In genomic region chr10:99785646-99786045, GRCh38 we compare ENCODE assay signal across 27 cellular contexts. TPM values are rescaled to one million over a fixed set of nuclear protein-coding genes. Genes with fewer than 3 reads are reported as not detected.
A peak's percentile ranks its signal among the peaks of the same experiment; 100 is the strongest.
DNase-seq lines count a peak whose midpoint lies in the region; ATAC-seq and TF ChIP-seq lines count a peak whose summit lies in the region.
"Had no signal": no experiment of that assay in that cellular context is flagged by ENCODE, and none has a peak within 500 bp of the region (broad histone marks: within the 10 kb centered on the region; RNA-seq: fewer than 3 reads in every experiment).

No MANE protein-coding gene starts in this region.

- H3K27ac ChIP-seq in PC-3 (ENCODE audit: low read length): peak overlapping the region; percentile 74
- H3K27ac ChIP-seq in right lobe of liver: peak overlapping the region in 2 of 3 donors; percentile 70 to 82
- H3K27ac ChIP-seq in gastrocnemius medialis: no peak overlapping the region
- H3K27ac ChIP-seq in tibial artery: no peak overlapping the region
- H3K27ac ChIP-seq: C4-2B, gastroesophageal sphincter, pancreas, uterus had no signal

- H3K27me3 Mint-ChIP-seq in effector memory CD8-positive, alpha-beta T cell: peaks cover 4 to 6% of the 10 kb centered on the region in 2 donors
- H3K27me3 Mint-ChIP-seq: activated naive CD4-positive, alpha-beta T cell treated with anti-CD3 and anti-CD28 coated beads, Interleukin-2, amount 10 ng/mL, durations not matched to agents 7 days and 5 days; central memory CD8-positive, alpha-beta T cell had no signal

- no TSS peak for BruUV-seq in PC-3 (replicated peaks; lab: Mats Ljungman, UMichigan)

- H3K36me3 ChIP-seq in H7 (replicated peaks; ENCODE audit: control insufficient read depth, insufficient read depth, low read length) (no peaks in the 10 kb centered on the region), PC-3 (ENCODE audit: low read depth, low read length) (no peaks in the 10 kb centered on the region), right lobe of liver (peaks cover 0 to 37% (median 3%) of the 10 kb centered on the region in 4 donors), gastrocnemius medialis (no peaks in the 10 kb centered on the region), tibial artery (no peaks in the 10 kb centered on the region)
- H3K36me3 ChIP-seq: gastroesophageal sphincter, pancreas, uterus had no signal

- ATAC-seq in PC-3 (peak; percentile 60), esophagus mucosa (peak; percentile 54), right lobe of liver (no peak), gastrocnemius medialis (no peak), GM21381 (IDR thresholded peaks at IDR 0.05; ENCODE audit: unreplicated experiment) (no peak)
- ATAC-seq in effector memory CD8-positive, alpha-beta T cell (replicated peaks): no peak
- ATAC-seq: gastroesophageal sphincter, natural killer cell, pancreas, sciatic nerve had no signal

- H3K4me3 ChIP-seq in H7 (ENCODE audit: insufficient read depth, low read depth, low read length): no peak overlapping the region
- no peak overlapping the region for H3K4me3 ChIP-seq in PC-3 (ENCODE audit: low read length)
- peak overlapping the region; percentile 41 to 70 (median 59) for H3K4me3 ChIP-seq in right lobe of liver
- no peak overlapping the region for H3K4me3 ChIP-seq in gastrocnemius medialis
- H3K4me3 ChIP-seq in tibial artery: no peak overlapping the region
- H3K4me3 ChIP-seq: gastroesophageal sphincter, pancreas, uterus had no signal

- no peak for TF ChIP-seq CTCF in PC-3 (conservative IDR thresholded peaks at IDR 0.05; ENCODE audit: low read depth, low read length)
- TF ChIP-seq CTCF in right lobe of liver (IDR thresholded peaks at IDR 0.05): no peak
- TF ChIP-seq CTCF in gastrocnemius medialis (IDR thresholded peaks at IDR 0.05 in 4 of 5, conservative IDR thresholded peaks at IDR 0.05 in 1 of 5): no peak
- no peak for TF ChIP-seq CTCF in tibial artery (IDR thresholded peaks at IDR 0.05)

- peak; percentile 17 for DNase-seq in H7
- peak; percentile 76 for DNase-seq in PC-3
- no peak for DNase-seq in right lobe of liver
- DNase-seq in gastrocnemius medialis: no peak
- DNase-seq in effector memory CD8-positive, alpha-beta T cell: no peak
- no peak for DNase-seq in tibial artery
- DNase-seq: activated CD4-positive, alpha-beta T cell treated with anti-CD3 and anti-CD28 coated beads for 4 hours; activated naive CD4-positive, alpha-beta T cell treated with anti-CD3 and anti-CD28 coated beads, Interleukin-2, amount 10 ng/mL, durations not matched to agents 7 days and 5 days; aorta; erythroblast; GDM1; midbrain; natural killer cell; NCI-H2081 treated with DMSO at 0.1 percent for 48 hours; NCI-H446; pancreas; SIG-M5; stimulated activated CD4-positive, alpha-beta T cell treated with anti-CD3 and anti-CD28 coated beads, Interleukin-15, amount 100 ng/mL, for 24 hours; stimulated activated CD8-positive, alpha-beta memory T cell treated with anti-CD3 and anti-CD28 coated beads, Interleukin-4, amount 100 ng/mL, for 48 hours; uterus had no signal

- no peaks in the 10 kb centered on the region for H3K4me1 Mint-ChIP-seq in effector memory CD8-positive, alpha-beta T cell (ENCODE audit: low read depth in 2 of 2)
- H3K4me1 Mint-ChIP-seq: activated naive CD4-positive, alpha-beta T cell treated with anti-CD3 and anti-CD28 coated beads, Interleukin-2, amount 10 ng/mL, durations not matched to agents 7 days and 5 days; central memory CD8-positive, alpha-beta T cell; natural killer cell had no signal

- H3F3A ChIP-seq in PC-3 (ENCODE audit: low read length, unreplicated experiment): no peaks in the 10 kb centered on the region

- no peaks in the 10 kb centered on the region for H3K9me2 ChIP-seq in PC-3 (replicated peaks; ENCODE audit: low read length)

- no peak overlapping the region for H3K4me2 ChIP-seq in PC-3 (ENCODE audit: low read length)

- TF ChIP-seq POLR2A in right lobe of liver (IDR thresholded peaks at IDR 0.05) (no peak), gastrocnemius medialis (IDR thresholded peaks at IDR 0.05) (no peak)

- no peaks in the 10 kb centered on the region for H3K9me3 Mint-ChIP-seq in effector memory CD8-positive, alpha-beta T cell
- H3K9me3 Mint-ChIP-seq: activated naive CD4-positive, alpha-beta T cell treated with anti-CD3 and anti-CD28 coated beads, Interleukin-2, amount 10 ng/mL, durations not matched to agents 7 days and 5 days; central memory CD8-positive, alpha-beta T cell; natural killer cell; T-helper 1 cell treated with Interleukin-12 subunit alpha and Interleukin-12 subunit beta and Interleukin-4 antibody, amounts not matched to agents 30 μg/mL and 1 μg/mL, for 36 hours had no signal

- CTCF ChIA-PET in PC-3 (lab: Charles Lee): no interaction called here

- H3K9me3 ChIP-seq in PC-3 (ENCODE audit: low read length): no peaks in the 10 kb centered on the region
- H3K9me3 ChIP-seq in right lobe of liver: no peaks in the 10 kb centered on the region
- no peaks in the 10 kb centered on the region for H3K9me3 ChIP-seq in gastrocnemius medialis
- H3K9me3 ChIP-seq in tibial artery: no peaks in the 10 kb centered on the region
- H3K9me3 ChIP-seq: gastroesophageal sphincter, pancreas, uterus had no signal

- H3K36me3 Mint-ChIP-seq in effector memory CD8-positive, alpha-beta T cell (ENCODE audit: insufficient read depth): no peaks in the 10 kb centered on the region
- H3K36me3 Mint-ChIP-seq: activated naive CD4-positive, alpha-beta T cell treated with anti-CD3 and anti-CD28 coated beads, Interleukin-2, amount 10 ng/mL, durations not matched to agents 7 days and 5 days; natural killer cell had no signal

- no peak overlapping the region for H3K4me3 Mint-ChIP-seq in effector memory CD8-positive, alpha-beta T cell
- H3K4me3 Mint-ChIP-seq: activated naive CD4-positive, alpha-beta T cell treated with anti-CD3 and anti-CD28 coated beads, Interleukin-2, amount 10 ng/mL, durations not matched to agents 7 days and 5 days; central memory CD8-positive, alpha-beta T cell; natural killer cell; T-helper 1 cell treated with Interleukin-12 subunit alpha and Interleukin-12 subunit beta and Interleukin-4 antibody, amounts not matched to agents 30 μg/mL and 1 μg/mL, for 36 hours had no signal

- 67% methylated on average over 6 of the region's 6 CpGs for WGBS in right lobe of liver (ENCODE audit: insufficient coverage, low coverage, low lambda C conversion rate, missing lambda C conversion rate)

- no peak overlapping the region for H2AFZ ChIP-seq in PC-3 (ENCODE audit: low read length)

- H3K27me3 ChIP-seq in H7 (ENCODE audit: control insufficient read depth, insufficient read depth, low read length): no peaks in the 10 kb centered on the region
- H3K27me3 ChIP-seq in PC-3 (ENCODE audit: low read length): no peaks in the 10 kb centered on the region
- H3K27me3 ChIP-seq in right lobe of liver: no peaks in the 10 kb centered on the region
- no peaks in the 10 kb centered on the region for H3K27me3 ChIP-seq in gastrocnemius medialis
- H3K27me3 ChIP-seq in tibial artery: no peaks in the 10 kb centered on the region
- H3K27me3 ChIP-seq: gastroesophageal sphincter, pancreas, uterus had no signal

- no peak overlapping the region for H3K27ac Mint-ChIP-seq in effector memory CD8-positive, alpha-beta T cell
- H3K27ac Mint-ChIP-seq: activated naive CD4-positive, alpha-beta T cell treated with anti-CD3 and anti-CD28 coated beads, Interleukin-2, amount 10 ng/mL, durations not matched to agents 7 days and 5 days; natural killer cell; T-helper 1 cell treated with Interleukin-12 subunit alpha and Interleukin-12 subunit beta and Interleukin-4 antibody, amounts not matched to agents 30 μg/mL and 1 μg/mL, for 36 hours had no signal

- no peaks in the 10 kb centered on the region for H3K79me2 ChIP-seq in PC-3 (ENCODE audit: low read length)

- H3K9ac ChIP-seq in PC-3 (ENCODE audit: low read length): no peak overlapping the region

- in situ Hi-C loops in gastrocnemius medialis (cut with MboI; ENCODE audit: low sequenced_read_pairs in 4 of 4): no loop called here

- H4K20me1 ChIP-seq in PC-3 (ENCODE audit: low read length): no peaks in the 10 kb centered on the region

- POLR2A ChIA-PET in PC-3 (lab: Charles Lee; ENCODE audit: unreplicated experiment): no interaction called here

- H3K4me1 ChIP-seq in PC-3 (ENCODE audit: insufficient read depth, low read length): peaks cover 37% of the 10 kb centered on the region
- peaks cover 0 to 32% (median 11%) of the 10 kb centered on the region in 4 donors for H3K4me1 ChIP-seq in right lobe of liver
- peaks cover 13 to 21% of the 10 kb centered on the region in 2 donors for H3K4me1 ChIP-seq in gastrocnemius medialis
- peaks cover 0 to 25% (median 4%) of the 10 kb centered on the region in 4 donors for H3K4me1 ChIP-seq in tibial artery
- H3K4me1 ChIP-seq: pancreas had no signal

- intact Hi-C loops in PC-3 (cut with micrococcal nuclease) (no loop called here), right lobe of liver (cut with DNase I) (no loop called here), gastrocnemius medialis (cut with DNase I; ENCODE audit: low total_unique reads) (no loop called here), tibial artery (cut with DNase I; ENCODE audit: low total_unique reads) (no loop called here)

RNA-seq across cellular contexts. Expression of gene ABCC2, which starts 3.2 kb away (rescaled TPM):
- total RNA-seq in H7 (2014; rRNA removed; shearing (Covaris generic)): 0.14 and 0.44 TPM in 2 replicates
- total RNA-seq in PC-3 (2014; rRNA removed) (0.35 and 2.4 TPM in 2 replicates), esophagus mucosa (0.36 TPM), right lobe of liver (100 to 1,000 TPM; 136 to 372 (median 156) TPM), gastrocnemius medialis (1 to 10 TPM in 3 of 4 donors, under 1 TPM in 1; 0.89 to 3.2 (median 1.3) TPM)

RNA-seq across cellular contexts. Expression of gene CUTC, which starts 53.6 kb away (rescaled TPM):
- 23.6 and 29.4 TPM in 2 replicates for total RNA-seq in H7 (2014; rRNA removed; shearing (Covaris generic))
- total RNA-seq in PC-3 (2014; rRNA removed) (10.2 and 14.5 TPM in 2 replicates), esophagus mucosa (14.0 TPM), right lobe of liver (10 to 100 TPM; 10.2 to 22.8 (median 15.8) TPM), gastrocnemius medialis (100 to 1,000 TPM in 3 of 4 donors, 10 to 100 TPM in 1; 85.2 to 172 (median 126) TPM)

RNA-seq across cellular contexts. Expression of gene COX15, which starts 53.7 kb away (rescaled TPM):
- 41.7 and 58.4 TPM in 2 replicates for total RNA-seq in H7 (2014; rRNA removed; shearing (Covaris generic))
- total RNA-seq in PC-3 (2014; rRNA removed): 16.6 and 24.6 TPM in 2 replicates
- total RNA-seq in esophagus mucosa: 28.5 TPM
- total RNA-seq in right lobe of liver: 10 to 100 TPM; 22.4 to 29.0 (median 23.4) TPM
- 10 to 100 TPM; 28.1 to 45.3 (median 32.5) TPM for total RNA-seq in gastrocnemius medialis

Comparison
In these comparisons a context has a peak if more than half of its experiments do, and no peak if none do; other contexts are left out.
1. DNase-seq: peak in H7 (single experiment) and PC-3 (single experiment); none in right lobe of liver (0 of 3), gastrocnemius medialis (0 of 2), effector memory CD8-positive, alpha-beta T cell (0 of 3) and tibial artery (0 of 2).
2. H3K4me3 ChIP-seq: peak in right lobe of liver (3 of 3); none in H7 (single experiment), PC-3 (single experiment), gastrocnemius medialis (0 of 4) and tibial artery (0 of 2).
3. ATAC-seq: peak in PC-3 (single experiment) and esophagus mucosa (single experiment); none in right lobe of liver (0 of 4), gastrocnemius medialis (0 of 2), effector memory CD8-positive, alpha-beta T cell (single experiment) and GM21381 (single experiment).
4. H3K27ac ChIP-seq: peak in PC-3 (single experiment) and right lobe of liver (2 of 3); none in gastrocnemius medialis (0 of 4) and tibial artery (0 of 2).
5. RNA of gene ABCC2, which starts 3.2 kb away (total RNA-seq): 136 to 372 TPM in right lobe of liver; 0.35 to 2.4 TPM in PC-3, 0.89 to 3.2 TPM in gastrocnemius medialis, 0.36 TPM in esophagus mucosa (single experiment) and 0.14 to 0.44 TPM in H7; every median in the first group is over 10 times any median in the second.